Comparison of ENCODE assay signal across 26 cellular contexts in the genomic region with DNA sequence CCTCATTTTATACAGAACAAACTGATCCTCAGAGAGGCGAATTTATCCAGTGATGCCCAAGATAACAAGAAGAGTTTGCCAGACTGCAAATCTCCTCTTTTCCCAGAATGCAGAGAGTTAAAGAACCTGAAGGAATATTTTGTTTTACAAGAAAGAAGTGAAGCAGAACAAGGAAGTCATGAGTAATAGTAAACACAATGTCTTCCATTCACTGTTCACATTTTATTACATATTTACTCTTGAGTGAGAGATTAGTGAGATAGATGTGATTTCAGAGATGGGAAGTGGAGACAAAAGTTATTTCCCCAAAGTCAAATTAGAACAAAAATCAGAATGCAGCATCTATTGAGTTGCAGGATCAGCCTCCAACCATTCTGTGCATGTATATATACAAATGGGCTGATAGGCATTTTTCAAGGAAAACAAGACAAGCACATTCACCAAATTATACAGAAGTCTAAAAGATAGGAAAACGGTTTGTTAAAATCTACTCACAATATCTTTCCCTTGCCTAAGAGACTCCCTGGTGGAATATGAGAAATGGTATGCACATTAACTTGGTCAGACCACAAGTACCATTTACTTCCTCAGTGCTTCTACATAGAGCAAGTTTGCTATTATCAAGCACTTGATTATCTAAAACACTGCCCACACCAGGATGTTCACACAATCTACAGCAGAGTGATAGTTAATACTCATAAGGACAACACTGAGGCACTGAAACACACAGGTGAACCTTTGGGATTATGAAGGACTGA. TPM values are rescaled to one million over a fixed set of nuclear protein-coding genes. Genes with fewer than 3 reads are reported as not detected.
"Had no signal": no experiment of that assay in that cellular context is flagged by ENCODE, and none has a peak within 500 bp of the region (broad histone marks: within the 10 kb centered on the region; RNA-seq: fewer than 3 reads in every experiment).

No MANE protein-coding gene starts in this region.

- H3K36me3 ChIP-seq: ascending aorta, esophagus muscularis mucosa, heart right ventricle, ovary, right lobe of liver, stomach, vagina had no signal

- FAIRE-seq: endothelial cell of umbilical vein had no signal

- H3K27me3 ChIP-seq: ascending aorta, esophagus muscularis mucosa, heart right ventricle, ovary, right lobe of liver, stomach, vagina had no signal

- ATAC-seq: activated CD8-positive, alpha-beta T cell treated with anti-CD3 and anti-CD28 coated beads for 36 hours; activated naive CD8-positive, alpha-beta T cell treated with anti-CD3 and anti-CD28 coated beads, Interleukin-2, amount 50 U/mL, for 24 hours; heart right ventricle; left cardiac atrium; natural killer cell; psoas muscle; right lobe of liver; stimulated activated effector memory CD8-positive, alpha-beta T cell treated with anti-CD3 and anti-CD28 coated beads, Interleukin-12 subunit alpha, Interleukin-12 subunit beta, amount 100 ng/mL, for 72 hours had no signal

- H3K9me3 ChIP-seq: ascending aorta, esophagus muscularis mucosa, heart right ventricle, ovary, psoas muscle, right lobe of liver, stomach, vagina had no signal

- H3K4me1 Mint-ChIP-seq: activated CD4-positive, alpha-beta T cell treated with anti-CD3 and anti-CD28 coated beads, Interleukin-2, amount 10 ng/mL, durations not matched to agents 24 days and 14 days; activated naive CD8-positive, alpha-beta T cell treated with anti-CD3 and anti-CD28 coated beads, Interleukin-2, amount 50 U/mL, for 24 hours; immature natural killer cell; natural killer cell; stimulated activated effector memory CD8-positive, alpha-beta T cell treated with anti-CD3 and anti-CD28 coated beads, Interleukin-12 subunit alpha, Interleukin-12 subunit beta, amount 100 ng/mL, for 72 hours had no signal

- H3K27ac Mint-ChIP-seq: activated CD4-positive, alpha-beta T cell treated with anti-CD3 and anti-CD28 coated beads, Interleukin-2, amount 10 ng/mL, durations not matched to agents 24 days and 14 days; activated CD8-positive, alpha-beta T cell treated with anti-CD3 and anti-CD28 coated beads for 36 hours; activated naive CD4-positive, alpha-beta T cell treated with anti-CD3 and anti-CD28 coated beads for 36 hours; activated naive CD8-positive, alpha-beta T cell treated with anti-CD3 and anti-CD28 coated beads, Interleukin-2, amount 50 U/mL, for 24 hours; activated T-cell treated with anti-CD3 and anti-CD28 coated beads, Interleukin-2, amount 50 U/mL, for 24 hours; activated T-helper 2 cell treated with anti-CD3 and anti-CD28 coated beads, Interferon-gamma antibody, Interleukin-2, Interleukin-4, amounts not matched to agents 10 μg/mL and 5 μg/mL and 100 μg/mL, durations not matched to agents 14 hours and 24 hours and 36 hours; immature natural killer cell; natural killer cell; stimulated activated effector memory CD8-positive, alpha-beta T cell treated with anti-CD3 and anti-CD28 coated beads, Interleukin-12 subunit alpha, Interleukin-12 subunit beta, amount 100 ng/mL, for 72 hours had no signal

- H3K27ac ChIP-seq: ascending aorta, esophagus muscularis mucosa, heart right ventricle, ovary, psoas muscle, right lobe of liver, stomach, vagina had no signal

- H3K4me2 ChIP-seq: smooth muscle cell had no signal

- H3K4me3 Mint-ChIP-seq: activated CD4-positive, alpha-beta T cell treated with anti-CD3 and anti-CD28 coated beads, Interleukin-2, amount 10 ng/mL, durations not matched to agents 24 days and 14 days; activated CD8-positive, alpha-beta T cell treated with anti-CD3 and anti-CD28 coated beads for 36 hours; activated naive CD4-positive, alpha-beta T cell treated with anti-CD3 and anti-CD28 coated beads for 36 hours; activated naive CD8-positive, alpha-beta T cell treated with anti-CD3 and anti-CD28 coated beads, Interleukin-2, amount 50 U/mL, for 24 hours; activated T-cell treated with anti-CD3 and anti-CD28 coated beads, Interleukin-2, amount 50 U/mL, for 24 hours; immature natural killer cell; natural killer cell; stimulated activated effector memory CD8-positive, alpha-beta T cell treated with anti-CD3 and anti-CD28 coated beads, Interleukin-12 subunit alpha, Interleukin-12 subunit beta, amount 100 ng/mL, for 72 hours had no signal

- H3K27me3 Mint-ChIP-seq: activated CD4-positive, alpha-beta T cell treated with anti-CD3 and anti-CD28 coated beads, Interleukin-2, amount 10 ng/mL, durations not matched to agents 24 days and 14 days; activated CD8-positive, alpha-beta T cell treated with anti-CD3 and anti-CD28 coated beads for 36 hours; activated naive CD8-positive, alpha-beta T cell treated with anti-CD3 and anti-CD28 coated beads, Interleukin-2, amount 50 U/mL, for 24 hours; activated T-cell treated with anti-CD3 and anti-CD28 coated beads, Interleukin-2, amount 50 U/mL, for 24 hours had no signal

- DNase-seq: activated CD4-positive, alpha-beta T cell treated with anti-CD3 and anti-CD28 coated beads, Interleukin-2, amount 10 ng/mL, durations not matched to agents 24 days and 14 days; activated CD8-positive, alpha-beta T cell treated with anti-CD3 and anti-CD28 coated beads for 36 hours; activated naive CD4-positive, alpha-beta T cell treated with anti-CD3 and anti-CD28 coated beads for 36 hours; activated naive CD8-positive, alpha-beta T cell treated with anti-CD3 and anti-CD28 coated beads, Interleukin-2, amount 50 U/mL, for 24 hours; activated T-cell treated with anti-CD3 and anti-CD28 coated beads, Interleukin-2, amount 50 U/mL, for 24 hours; dermis blood vessel endothelial cell; effector memory CD4-positive, alpha-beta T cell; heart right ventricle; immature natural killer cell; left cardiac atrium; mesendoderm; natural killer cell; ovary; psoas muscle; right lobe of liver; stimulated activated CD4-positive, alpha-beta T cell treated with anti-CD3 and anti-CD28 coated beads, Interleukin-4, amount 100 ng/mL, for 1 hour; stomach; T-helper 9 cell; trophoblast cell had no signal

- H3K36me3 Mint-ChIP-seq: immature natural killer cell; natural killer cell; stimulated activated effector memory CD8-positive, alpha-beta T cell treated with anti-CD3 and anti-CD28 coated beads, Interleukin-12 subunit alpha, Interleukin-12 subunit beta, amount 100 ng/mL, for 72 hours had no signal

- H3K4me1 ChIP-seq: ascending aorta, esophagus muscularis mucosa, heart right ventricle, psoas muscle, right lobe of liver, stomach, vagina had no signal

- H3K9me3 Mint-ChIP-seq: activated CD4-positive, alpha-beta T cell treated with anti-CD3 and anti-CD28 coated beads, Interleukin-2, amount 10 ng/mL, durations not matched to agents 24 days and 14 days; activated CD8-positive, alpha-beta T cell treated with anti-CD3 and anti-CD28 coated beads for 36 hours; activated T-cell treated with anti-CD3 and anti-CD28 coated beads, Interleukin-2, amount 50 U/mL, for 24 hours; activated T-helper 2 cell treated with anti-CD3 and anti-CD28 coated beads, Interferon-gamma antibody, Interleukin-2, Interleukin-4, amounts not matched to agents 10 μg/mL and 5 μg/mL and 100 μg/mL, durations not matched to agents 14 hours and 24 hours and 36 hours had no signal

- H3K4me3 ChIP-seq: ascending aorta, esophagus muscularis mucosa, heart right ventricle, ovary, psoas muscle, right lobe of liver, smooth muscle cell, stomach, vagina had no signal

RNA-seq across cellular contexts. Expression of gene GUCY1A2, which starts 12.0 kb away (rescaled TPM):
- total RNA-seq: activated CD4-positive, alpha-beta T cell treated with anti-CD3 and anti-CD28 coated beads, Interleukin-2, amount 10 ng/mL, durations not matched to agents 24 days and 14 days; activated CD8-positive, alpha-beta T cell treated with anti-CD3 and anti-CD28 coated beads for 36 hours; activated naive CD4-positive, alpha-beta T cell treated with anti-CD3 and anti-CD28 coated beads for 36 hours had no signal
- polyA plus RNA-seq: immature natural killer cell had no signal
